In genomic region chr12:98799411-98799810, GRCh38 we compare ENCODE assay signal across 17 cellular contexts.
DNase-seq lines count a peak whose midpoint lies in the region; ATAC-seq and TF ChIP-seq lines count a peak whose summit lies in the region.
"Had no signal": no experiment of that assay in that cellular context is flagged by ENCODE, and none has a peak within 500 bp of the region (broad histone marks: within the 10 kb centered on the region; RNA-seq: fewer than 3 reads in every experiment).

No MANE protein-coding gene starts in this region.

- no peaks in the 10 kb centered on the region for H3K4me1 ChIP-seq in A673 (ENCODE audit: insufficient read depth, low read length, poor library complexity, severe bottlenecking)
- H3K4me1 ChIP-seq: SJSA1 had no signal

- 0 out of 2 replicates have a peak, but pooled peaks have one; percentile 16 for TF ChIP-seq CTCF in WERI-Rb-1 (IDR thresholded peaks at IDR 0.05; ENCODE audit: low read depth, low read length)
- no peak for TF ChIP-seq CTCF in A673 (conservative IDR thresholded peaks at IDR 0.05; ENCODE audit: low read depth, low read length)

- H3K36me3 ChIP-seq in WERI-Rb-1: no peaks in the 10 kb centered on the region
- no peaks in the 10 kb centered on the region for H3K36me3 ChIP-seq in A673 (ENCODE audit: insufficient read depth, low read length, poor library complexity, severe bottlenecking)
- H3K36me3 ChIP-seq: SJSA1 had no signal

- peak; percentile 18 for DNase-seq in DMS53 (lab: John Stamatoyannopoulos, UW)
- DNase-seq in DMS53 treated with DMSO at 0.1 percent for 48 hours (lab: John Stamatoyannopoulos, UW; ENCODE audit: unreplicated experiment): no peak
- peak; percentile 10 for DNase-seq in ELF-1 (ENCODE audit: low read depth, low spot score)
- peak; percentile 55 for DNase-seq in NCI-H2171 treated with DMSO at 0.1 percent for 48 hours (lab: John Stamatoyannopoulos, UW)
- DNase-seq in WERI-Rb-1: peak; percentile 14
- no peak for DNase-seq in activated CD4-positive, alpha-beta T cell treated with anti-CD3 and anti-CD28 coated beads for 4 hours
- DNase-seq in A673 (ENCODE audit: low spot score): no peak
- DNase-seq: Calu3; CD4-positive, alpha-beta memory T cell; DMS79; KBM-7; NCI-H2081 treated with DMSO at 0.1 percent for 48 hours; NCI-H524 treated with DMSO at 0.1 percent for 48 hours; PC-9 had no signal

- H3K9me3 ChIP-seq in WERI-Rb-1 (ENCODE audit: severe bottlenecking): no peaks in the 10 kb centered on the region
- no peaks in the 10 kb centered on the region for H3K9me3 ChIP-seq in A673 (ENCODE audit: low read depth, low read length, poor library complexity, severe bottlenecking)
- H3K9me3 ChIP-seq: SJSA1 had no signal

- intact Hi-C loops in A673 (cut with micrococcal nuclease; ENCODE audit: unreplicated experiment): no loop called here

- H3K27me3 ChIP-seq in WERI-Rb-1 (ENCODE audit: insufficient read depth, low read depth, severe bottlenecking) (no peaks in the 10 kb centered on the region), A673 (replicated peaks; ENCODE audit: insufficient read depth, low read depth, low read length, poor library complexity) (no peaks in the 10 kb centered on the region)

- BruUV-seq in A673 (replicated peaks; lab: Mats Ljungman, UMichigan): no TSS peak

- ATAC-seq in HG03457 (IDR thresholded peaks at IDR 0.05; ENCODE audit: unreplicated experiment): no peak

- POLR2A ChIA-PET in A673 (lab: Charles Lee; ENCODE audit: low non-redundant PET): no interaction called here

- no peak overlapping the region for H3K4me3 ChIP-seq in WERI-Rb-1 (ENCODE audit: low read depth, low read length)
- no peak overlapping the region for H3K4me3 ChIP-seq in A673 (ENCODE audit: low read depth, low read length, poor library complexity, severe bottlenecking)
- H3K4me3 ChIP-seq: PC-9, SJSA1 had no signal

- no peak overlapping the region for H3K27ac ChIP-seq in WERI-Rb-1
- no peak overlapping the region for H3K27ac ChIP-seq in A673 (ENCODE audit: low read depth, low read length, poor library complexity, severe bottlenecking)
- H3K27ac ChIP-seq: 22Rv1, PC-9, SJSA1 had no signal

- CTCF ChIA-PET in A673 (lab: Charles Lee): interaction anchor here (0.5 to 0.6 kb wide), 2 partner anchors 29 to 52 kb away, joined by 3 to 6 read pairs; no protein-coding TSS in a partner anchor

Comparison
In these comparisons a context has a peak if more than half of its experiments do, and no peak if none do; other contexts are left out.
1. DNase-seq: peak in DMS53 (single experiment), ELF-1 (single experiment), NCI-H2171 treated with DMSO at 0.1 percent for 48 hours (single experiment) and WERI-Rb-1 (single experiment); none in DMS53 treated with DMSO at 0.1 percent for 48 hours (single experiment), activated CD4-positive, alpha-beta T cell treated with anti-CD3 and anti-CD28 coated beads for 4 hours (0 of 2) and A673 (single experiment).